15 cellular contexts compared by ENCODE assay signal in genomic region chr15:66644815-66645345, GRCh38. TPM values are rescaled to one million over a fixed set of nuclear protein-coding genes. Genes with fewer than 3 reads are reported as not detected.
A peak's percentile ranks its signal among the peaks of the same experiment; 100 is the strongest.
DNase-seq lines count a peak whose midpoint lies in the region; ATAC-seq, FAIRE-seq and TF ChIP-seq lines count a peak whose summit lies in the region.
"Had no signal": no experiment of that assay in that cellular context is flagged by ENCODE, and none has a peak within 500 bp of the region (broad histone marks: within the 10 kb centered on the region; RNA-seq: fewer than 3 reads in every experiment).

No MANE protein-coding gene starts in this region.

- H3K4me1 ChIP-seq in IMR-90 (ENCODE audit: control insufficient read depth, insufficient read depth, low read length) (peaks cover 10% of the 10 kb centered on the region), liver (ENCODE audit: control insufficient read depth in 4 of 4, insufficient read depth in 4 of 4, low read length in 3 of 4) (peaks cover 20 to 71% (median 56%) of the 10 kb centered on the region in 4 donors), stomach (peaks cover 0 to 22% (median 9%) of the 10 kb centered on the region in 4 donors), pancreas (no peaks in the 10 kb centered on the region)
- H3K4me1 ChIP-seq: foreskin keratinocyte had no signal

- H4K5ac ChIP-seq in IMR-90 (ENCODE audit: low read depth, low read length): peak overlapping the region; percentile 98

- POLR2A ChIA-PET in IMR-90 (lab: Charles Lee; ENCODE audit: unreplicated experiment): no interaction called here

- H2AK5ac ChIP-seq in IMR-90 (ENCODE audit: low read depth, low read length): peak overlapping the region; percentile 36; the same call in 1 of the 2 replicates

- peak overlapping the region; percentile 86 for H2BK120ac ChIP-seq in IMR-90 (ENCODE audit: low read depth, low read length)

- no peaks in the 10 kb centered on the region for H4K20me1 ChIP-seq in IMR-90 (ENCODE audit: insufficient read depth, low read length)

- TF ChIP-seq RAD21 in IMR-90 (IDR thresholded peaks at IDR 0.05; ENCODE audit: low read length) (no peak), liver (IDR thresholded peaks at IDR 0.05) (no peak)

- no peaks in the 10 kb centered on the region for H3K9me3 Mint-ChIP-seq in activated naive CD4-positive, alpha-beta T cell treated with anti-CD3 and anti-CD28 coated beads for 36 hours
- H3K9me3 Mint-ChIP-seq: CD14-positive monocyte; stimulated activated naive CD8-positive, alpha-beta T cell treated with anti-CD3 and anti-CD28 coated beads, Interleukin-15, amount 100 ng/mL, for 72 hours had no signal

- H2BK20ac ChIP-seq in IMR-90 (ENCODE audit: low read depth, low read length): peak overlapping the region; percentile 52

- no peaks in the 10 kb centered on the region for H3K9me3 ChIP-seq in IMR-90 (ENCODE audit: control insufficient read depth, insufficient read depth, low read length)
- H3K9me3 ChIP-seq in liver (ENCODE audit: control insufficient read depth in 4 of 4, low read length in 3 of 4): no peaks in the 10 kb centered on the region
- no peaks in the 10 kb centered on the region for H3K9me3 ChIP-seq in stomach
- no peaks in the 10 kb centered on the region for H3K9me3 ChIP-seq in pancreas

- peak overlapping the region; percentile 89 for H3K4ac ChIP-seq in IMR-90 (ENCODE audit: low read depth, low read length)

- no peak overlapping the region for H3K27ac Mint-ChIP-seq in activated naive CD4-positive, alpha-beta T cell treated with anti-CD3 and anti-CD28 coated beads for 36 hours
- H3K27ac Mint-ChIP-seq: CD14-positive monocyte, T-helper 17 cell had no signal

- H3K9me1 ChIP-seq in IMR-90 (ENCODE audit: insufficient read depth, low read length): no peaks in the 10 kb centered on the region; the same call in 1 of the 2 replicates

- H3K27me3 ChIP-seq in IMR-90 (ENCODE audit: control insufficient read depth, insufficient read depth, low read length) (no peaks in the 10 kb centered on the region), liver (ENCODE audit: control insufficient read depth in 4 of 4, insufficient read depth in 4 of 4, low read length in 3 of 4) (no peaks in the 10 kb centered on the region), stomach (no peaks in the 10 kb centered on the region), pancreas (no peaks in the 10 kb centered on the region)
- H3K27me3 ChIP-seq: foreskin keratinocyte had no signal

- intact Hi-C loops in IMR-90 (cut with micrococcal nuclease): no loop called here
- intact Hi-C loops in stomach (cut with DNase I; ENCODE audit: low total_unique reads): no loop called here
- intact Hi-C loops in pancreas (cut with DNase I): no loop called here
- intact Hi-C loops in activated naive CD4-positive, alpha-beta T cell treated with anti-CD3 and anti-CD28 coated beads for 36 hours (cut with micrococcal nuclease): no loop called here

- no peak overlapping the region for H3K4me3 ChIP-seq in IMR-90 (ENCODE audit: insufficient read depth, low read depth, low read length)
- H3K4me3 ChIP-seq in cardiac fibroblast (replicated peaks in 1 of 2; ENCODE audit: low read depth in 2 of 2, low read length in 2 of 2): no peak overlapping the region
- H3K4me3 ChIP-seq in liver (ENCODE audit: low read depth in 1 of 3, low read length in 3 of 3): no peak overlapping the region
- H3K4me3 ChIP-seq in stomach: no peak overlapping the region
- H3K4me3 ChIP-seq in pancreas: no peak overlapping the region

- 40% methylated on average over 1 of the region's 8 CpGs; no CpG with 5 or more reads in 1 of the 2 experiments for WGBS in IMR-90 (ENCODE audit: extremely low coverage in 2 of 2, insufficient read length in 1 of 2), 2 experiments
- 55% methylated on average over 8 of the region's 8 CpGs for WGBS in liver
- WGBS in stomach, 5 donors: 59 to 69% (median 61%) methylated on average over 8 of the region's 8 CpGs
- 69 to 85% methylated on average over 8 of the region's 8 CpGs for WGBS in pancreas, 2 donors

- peak overlapping the region; percentile 79 for H4K91ac ChIP-seq in IMR-90 (ENCODE audit: insufficient read depth, low read depth, low read length)

- CTCF ChIA-PET in IMR-90 (lab: Yijun Ruan, JAX): no interaction called here
- CTCF ChIA-PET in activated naive CD4-positive, alpha-beta T cell treated with anti-CD3 and anti-CD28 coated beads for 36 hours (lab: Charles Lee): no interaction called here

- H3K27me3 Mint-ChIP-seq in activated naive CD4-positive, alpha-beta T cell treated with anti-CD3 and anti-CD28 coated beads for 36 hours (ENCODE audit: low read depth): no peaks in the 10 kb centered on the region
- H3K27me3 Mint-ChIP-seq: stimulated activated naive CD8-positive, alpha-beta T cell treated with anti-CD3 and anti-CD28 coated beads, Interleukin-15, amount 100 ng/mL, for 72 hours had no signal

- TF ChIP-seq EP300 in stomach (IDR thresholded peaks at IDR 0.05): no peak

- H3K56ac ChIP-seq in IMR-90 (ENCODE audit: extremely low read depth, insufficient read depth, low read length): no peak overlapping the region

- H2AK9ac ChIP-seq in IMR-90 (replicated peaks; ENCODE audit: low read depth, low read length, poor library complexity): peak overlapping the region; percentile 90

- H3K23ac ChIP-seq in IMR-90 (ENCODE audit: low read depth, low read length): peak overlapping the region; percentile 8; the same call in 1 of the 2 replicates

- BruUV-seq in IMR-90 (replicated peaks; lab: Mats Ljungman, UMichigan): no TSS peak

- no peak for TF ChIP-seq CTCF in IMR-90 (conservative IDR thresholded peaks at IDR 0.05; ENCODE audit: low read depth, low read length)
- no peak for TF ChIP-seq CTCF in cardiac fibroblast (IDR thresholded peaks at IDR 0.05; ENCODE audit: low read depth, low read length)
- TF ChIP-seq CTCF in liver (IDR thresholded peaks at IDR 0.05; ENCODE audit: low read depth, low read length, missing input control): no peak
- TF ChIP-seq CTCF in stomach (IDR thresholded peaks at IDR 0.05): no peak
- TF ChIP-seq CTCF in pancreas (IDR thresholded peaks at IDR 0.05): no peak

- H3K14ac ChIP-seq in IMR-90 (replicated peaks; ENCODE audit: low read depth, low read length): peak overlapping the region; percentile 74

- peak overlapping the region; percentile 78; the same call in 2 of the 3 replicates for H2BK15ac ChIP-seq in IMR-90 (ENCODE audit: low read depth, low read length)

- H4K8ac ChIP-seq in IMR-90 (ENCODE audit: low read depth in 2 of 2, low read length in 2 of 2): peak overlapping the region; percentile 70 to 93

- H3K36me3 ChIP-seq in IMR-90 (ENCODE audit: control insufficient read depth, insufficient read depth, low read length) (no peaks in the 10 kb centered on the region), liver (ENCODE audit: control insufficient read depth in 4 of 4, insufficient read depth in 3 of 4, low read depth in 1 of 4, low read length in 3 of 4) (no peaks in the 10 kb centered on the region), stomach (no peaks in the 10 kb centered on the region), pancreas (no peaks in the 10 kb centered on the region)

- H3K4me2 ChIP-seq in IMR-90 (ENCODE audit: low read depth, low read length): peak overlapping the region; percentile 30; the same call in 1 of the 2 replicates

- H3K9ac ChIP-seq in IMR-90 (ENCODE audit: low read depth, low read length): peak overlapping the region; percentile 25; the same call in 1 of the 2 replicates
- H3K9ac ChIP-seq in liver (ENCODE audit: low read depth in 1 of 2, low read length in 2 of 2): peak overlapping the region in 1 of 2 donors; percentile 25

- H3K27ac ChIP-seq in IMR-90 (ENCODE audit: insufficient read depth, low read length) (peak overlapping the region; percentile 19), liver (ENCODE audit: low read depth in 1 of 2, low read length in 2 of 2) (peak overlapping the region; percentile 80 to 85), stomach (peak overlapping the region in 3 of 5 donors; percentile 20 to 42 (median 31)), pancreas (no peak overlapping the region)
- H3K27ac ChIP-seq: foreskin keratinocyte had no signal

- ATAC-seq in IMR-90 (ENCODE audit: low read depth) (peak; percentile 86), pancreas (no peak)
- ATAC-seq: foreskin keratinocyte; stimulated activated naive CD8-positive, alpha-beta T cell treated with anti-CD3 and anti-CD28 coated beads, Interleukin-15, amount 100 ng/mL, for 72 hours; T-helper 17 cell had no signal

- H2BK5ac ChIP-seq in IMR-90 (ENCODE audit: low read depth, low read length, poor library complexity, severe bottlenecking): peak overlapping the region; percentile 85

- FAIRE-seq in pancreas (lab: Jason Lieb, UNC): no peak

- in situ Hi-C loops in IMR-90 (cut with MboI; ENCODE audit: low sequenced_read_pairs): no loop called here

- no peaks in the 10 kb centered on the region for H3K36me3 Mint-ChIP-seq in activated naive CD4-positive, alpha-beta T cell treated with anti-CD3 and anti-CD28 coated beads for 36 hours (ENCODE audit: low read depth)
- H3K36me3 Mint-ChIP-seq: CD14-positive monocyte had no signal

- peak overlapping the region; percentile 92 for H2AFZ ChIP-seq in IMR-90 (replicated peaks; ENCODE audit: low read length, poor library complexity)

- H3K79me1 ChIP-seq in IMR-90 (ENCODE audit: low read depth in 1 of 2, low read length in 2 of 2): no peaks in the 10 kb centered on the region; a peak in 1 of 4 replicates

- peak overlapping the region; percentile 91 for H3K18ac ChIP-seq in IMR-90 (ENCODE audit: low read depth, low read length)

- dilution Hi-C loops in IMR-90 (cut with HindIII; ENCODE audit: low sequenced_read_pairs, unreplicated experiment): no loop called here

- H3K4me3 Mint-ChIP-seq in activated naive CD4-positive, alpha-beta T cell treated with anti-CD3 and anti-CD28 coated beads for 36 hours: no peak overlapping the region
- H3K4me3 Mint-ChIP-seq: CD14-positive monocyte; stimulated activated naive CD8-positive, alpha-beta T cell treated with anti-CD3 and anti-CD28 coated beads, Interleukin-15, amount 100 ng/mL, for 72 hours; T-helper 17 cell had no signal

- H3K4me1 Mint-ChIP-seq in activated naive CD4-positive, alpha-beta T cell treated with anti-CD3 and anti-CD28 coated beads for 36 hours (ENCODE audit: low read depth): no peaks in the 10 kb centered on the region
- H3K4me1 Mint-ChIP-seq: CD14-positive monocyte; stimulated activated naive CD8-positive, alpha-beta T cell treated with anti-CD3 and anti-CD28 coated beads, Interleukin-15, amount 100 ng/mL, for 72 hours; T-helper 17 cell had no signal

- TF ChIP-seq POLR2A in IMR-90 (IDR thresholded peaks at IDR 0.05; ENCODE audit: low read depth, low read length) (no peak), stomach (IDR thresholded peaks at IDR 0.05) (no peak)

- DNase-seq in IMR-90 (peak; percentile 69), cardiac fibroblast (ENCODE audit: low read depth in 2 of 2) (peak; percentile 45 to 55), stomach (no peak), T-helper 2 cell (no peak), pancreas (no peak), NCI-H2171 (lab: John Stamatoyannopoulos, UW) (no peak)
- DNase-seq in activated naive CD4-positive, alpha-beta T cell treated with anti-CD3 and anti-CD28 coated beads for 36 hours: no peak
- DNase-seq: activated effector memory CD4-positive, alpha-beta T cell treated with anti-CD3 and anti-CD28 coated beads, Interleukin-2, amount 50 U/mL, for 16 hours; cerebellar nuclear complex; foreskin keratinocyte; Kasumi-1; stimulated activated naive CD8-positive, alpha-beta T cell treated with anti-CD3 and anti-CD28 coated beads, Interleukin-15, amount 100 ng/mL, for 72 hours; T-helper 17 cell had no signal

RNA-seq across cellular contexts. Expression of gene SMAD6, which starts 57.2 kb away (rescaled TPM):
- total RNA-seq in IMR-90 (2012; rRNA removed) (3.6 and 4.8 TPM in 2 replicates), liver (10 to 100 TPM; 14.1 to 15.1 TPM), stomach (100 to 1,000 TPM in 2 of 5 donors, 10 to 100 TPM in 3; 20.4 to 112 (median 76.4) TPM), pancreas (10 to 100 TPM in 1 of 6 donors, 1 to 10 TPM in 5; 2.8 to 13.1 (median 3.7) TPM)
- polyA plus RNA-seq in IMR-90 (2012; rRNA removed) (8.5 and 13.6 TPM in 2 replicates), liver (1 to 10 TPM; 1.2 to 7.9 TPM), stomach (1 to 10 TPM; 4.0 to 5.7 (median 4.6) TPM), pancreas (1 to 10 TPM; 2.6 to 2.7 TPM)
- polyA plus RNA-seq in IMR-90 (2012; cell fraction: cytosol; rRNA removed): 4.7 and 9.3 TPM in 2 replicates
- 17.3 and 42.6 TPM in 2 replicates for polyA plus RNA-seq in IMR-90 (2012; cell fraction: nucleus; rRNA removed; ENCODE audit: low replicate concordance)
- total RNA-seq in activated naive CD4-positive, alpha-beta T cell treated with anti-CD3 and anti-CD28 coated beads for 36 hours: under 1 TPM in 1 of 2 experiments, not detected in 1; 0.05 TPM
- total RNA-seq: foreskin keratinocyte had no signal
- polyA plus RNA-seq: CD14-positive monocyte had no signal

Comparison
In these comparisons a context has a peak if more than half of its experiments do, and no peak if none do; other contexts are left out.
1. DNase-seq: peak in IMR-90 (single experiment) and cardiac fibroblast (2 of 2); none in stomach (single experiment), T-helper 2 cell (0 of 5), pancreas (0 of 6), NCI-H2171 (single experiment) and activated naive CD4-positive, alpha-beta T cell treated with anti-CD3 and anti-CD28 coated beads for 36 hours (single experiment).
2. H3K27ac ChIP-seq: peak in IMR-90 (single experiment), liver (2 of 2) and stomach (3 of 5); none in pancreas (0 of 4).